ENCODE assay signal across 1 cellular context in the genomic region with DNA sequence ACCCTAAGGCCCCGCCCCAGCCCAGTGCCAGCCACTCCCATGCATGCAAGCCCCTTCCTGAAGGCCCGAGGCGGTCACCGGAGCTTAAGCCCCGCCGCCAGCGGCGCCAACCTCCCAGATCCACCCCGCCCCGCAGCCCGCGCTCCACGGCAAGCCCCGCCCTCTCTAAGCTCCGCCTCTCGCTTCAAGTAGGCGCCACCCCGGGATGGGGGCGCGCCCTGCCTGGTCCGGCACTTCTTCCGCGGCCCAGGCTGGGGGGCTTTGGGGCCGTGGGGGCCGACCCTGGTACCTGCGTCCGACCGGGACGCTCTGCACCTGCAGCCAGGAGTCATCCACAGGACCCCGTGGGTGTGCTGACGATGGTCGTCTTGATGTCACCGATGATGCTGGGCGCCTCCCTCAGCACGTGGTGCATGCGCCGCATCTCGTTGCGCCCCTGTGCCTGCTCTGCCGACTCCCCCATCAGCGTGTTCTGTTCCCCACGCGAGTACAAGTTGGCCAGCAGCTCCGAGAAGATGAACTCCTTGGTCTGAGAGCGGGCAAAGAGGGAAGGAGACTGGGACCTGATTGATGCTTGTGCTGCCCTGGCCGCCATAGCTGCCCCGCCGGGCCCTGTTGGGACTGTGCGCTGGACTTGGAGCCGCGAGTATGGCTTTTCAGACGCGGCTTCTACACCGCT.
TF ChIP-seq lines count a peak whose summit lies in the region.

No MANE protein-coding gene starts in this region.

TF ChIP-seq in HepG2, 621 proteins besides CTCF, POLR2A, EP300 and RAD21 (continued from another document):
- TF ChIP-seq, protein P1, sequence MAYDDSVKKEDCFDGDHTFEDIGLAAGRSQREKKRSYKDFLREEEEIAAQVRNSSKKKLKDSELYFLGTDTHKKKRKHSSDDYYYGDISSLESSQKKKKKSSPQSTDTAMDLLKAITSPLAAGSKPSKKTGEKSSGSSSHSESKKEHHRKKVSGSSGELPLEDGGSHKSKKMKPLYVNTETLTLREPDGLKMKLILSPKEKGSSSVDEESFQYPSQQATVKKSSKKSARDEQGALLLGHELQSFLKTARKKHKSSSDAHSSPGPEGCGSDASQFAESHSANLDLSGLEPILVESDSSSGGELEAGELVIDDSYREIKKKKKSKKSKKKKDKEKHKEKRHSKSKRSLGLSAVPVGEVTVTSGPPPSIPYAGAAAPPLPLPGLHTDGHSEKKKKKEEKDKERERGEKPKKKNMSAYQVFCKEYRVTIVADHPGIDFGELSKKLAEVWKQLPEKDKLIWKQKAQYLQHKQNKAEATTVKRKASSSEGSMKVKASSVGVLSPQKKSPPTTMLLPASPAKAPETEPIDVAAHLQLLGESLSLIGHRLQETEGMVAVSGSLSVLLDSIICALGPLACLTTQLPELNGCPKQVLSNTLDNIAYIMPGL (CRISPR knock-in tag; IDR thresholded peaks at IDR 0.05; ENCODE audit: borderline replicate concordance in 1 of 2, low read depth in 1 of 2), result no peak
- TF ChIP-seq, protein P2, sequence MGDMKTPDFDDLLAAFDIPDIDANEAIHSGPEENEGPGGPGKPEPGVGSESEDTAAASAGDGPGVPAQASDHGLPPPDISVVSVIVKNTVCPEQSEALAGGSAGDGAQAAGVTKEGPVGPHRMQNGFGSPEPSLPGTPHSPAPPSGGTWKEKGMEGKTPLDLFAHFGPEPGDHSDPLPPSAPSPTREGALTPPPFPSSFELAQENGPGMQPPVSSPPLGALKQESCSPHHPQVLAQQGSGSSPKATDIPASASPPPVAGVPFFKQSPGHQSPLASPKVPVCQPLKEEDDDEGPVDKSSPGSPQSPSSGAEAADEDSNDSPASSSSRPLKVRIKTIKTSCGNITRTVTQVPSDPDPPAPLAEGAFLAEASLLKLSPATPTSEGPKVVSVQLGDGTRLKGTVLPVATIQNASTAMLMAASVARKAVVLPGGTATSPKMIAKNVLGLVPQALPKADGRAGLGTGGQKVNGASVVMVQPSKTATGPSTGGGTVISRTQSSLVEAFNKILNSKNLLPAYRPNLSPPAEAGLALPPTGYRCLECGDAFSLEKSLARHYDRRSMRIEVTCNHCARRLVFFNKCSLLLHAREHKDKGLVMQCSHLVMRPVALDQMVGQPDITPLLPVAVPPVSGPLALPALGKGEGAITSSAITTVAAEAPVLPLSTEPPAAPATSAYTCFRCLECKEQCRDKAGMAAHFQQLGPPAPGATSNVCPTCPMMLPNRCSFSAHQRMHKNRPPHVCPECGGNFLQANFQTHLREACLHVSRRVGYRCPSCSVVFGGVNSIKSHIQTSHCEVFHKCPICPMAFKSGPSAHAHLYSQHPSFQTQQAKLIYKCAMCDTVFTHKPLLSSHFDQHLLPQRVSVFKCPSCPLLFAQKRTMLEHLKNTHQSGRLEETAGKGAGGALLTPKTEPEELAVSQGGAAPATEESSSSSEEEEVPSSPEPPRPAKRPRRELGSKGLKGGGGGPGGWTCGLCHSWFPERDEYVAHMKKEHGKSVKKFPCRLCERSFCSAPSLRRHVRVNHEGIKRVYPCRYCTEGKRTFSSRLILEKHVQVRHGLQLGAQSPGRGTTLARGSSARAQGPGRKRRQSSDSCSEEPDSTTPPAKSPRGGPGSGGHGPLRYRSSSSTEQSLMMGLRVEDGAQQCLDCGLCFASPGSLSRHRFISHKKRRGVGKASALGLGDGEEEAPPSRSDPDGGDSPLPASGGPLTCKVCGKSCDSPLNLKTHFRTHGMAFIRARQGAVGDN (CRISPR knock-in tag; IDR thresholded peaks at IDR 0.05), result peak; percentile 48; the same call in 1 of the 2 replicates
- TF ChIP-seq, protein P3, sequence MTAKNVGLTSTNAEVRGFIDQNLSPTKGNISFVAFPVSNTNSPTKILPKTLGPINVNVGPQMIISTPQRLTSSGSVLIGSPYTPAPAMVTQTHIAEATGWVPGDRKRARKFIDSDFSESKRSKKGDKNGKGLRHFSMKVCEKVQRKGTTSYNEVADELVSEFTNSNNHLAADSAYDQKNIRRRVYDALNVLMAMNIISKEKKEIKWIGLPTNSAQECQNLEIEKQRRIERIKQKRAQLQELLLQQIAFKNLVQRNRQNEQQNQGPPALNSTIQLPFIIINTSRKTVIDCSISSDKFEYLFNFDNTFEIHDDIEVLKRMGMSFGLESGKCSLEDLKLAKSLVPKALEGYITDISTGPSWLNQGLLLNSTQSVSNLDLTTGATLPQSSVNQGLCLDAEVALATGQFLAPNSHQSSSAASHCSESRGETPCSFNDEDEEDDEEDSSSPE (CRISPR knock-in tag; IDR thresholded peaks at IDR 0.05), result 0 out of 2 replicates have a peak, but pooled peaks have one; percentile 17
TF ChIP-seq in HepG2: peak in this region for 31.
